Comparison of ENCODE assay signal across 1 cellular context in genomic region chr12:70290126-70290525, GRCh38.
TF ChIP-seq lines count a peak whose summit lies in the region.

No MANE protein-coding gene starts in this region.

TF ChIP-seq in GM12878, 131 proteins besides CTCF, POLR2A, EP300 and RAD21:
- TF ChIP-seq ZNF592 (IDR thresholded peaks at IDR 0.05) (no peak), E4F1 (IDR thresholded peaks at IDR 0.05; ENCODE audit: borderline replicate concordance, partially characterized antibody) (no peak), SPI1 (IDR thresholded peaks at IDR 0.05; ENCODE audit: borderline replicate concordance, insufficient read depth, low read depth, low read length) (peak; percentile 67; the same call in 1 of the 2 replicates)
TF ChIP-seq in GM12878: peak in this region for 1.
